29 cellular contexts compared by ENCODE assay signal in the genomic region with DNA sequence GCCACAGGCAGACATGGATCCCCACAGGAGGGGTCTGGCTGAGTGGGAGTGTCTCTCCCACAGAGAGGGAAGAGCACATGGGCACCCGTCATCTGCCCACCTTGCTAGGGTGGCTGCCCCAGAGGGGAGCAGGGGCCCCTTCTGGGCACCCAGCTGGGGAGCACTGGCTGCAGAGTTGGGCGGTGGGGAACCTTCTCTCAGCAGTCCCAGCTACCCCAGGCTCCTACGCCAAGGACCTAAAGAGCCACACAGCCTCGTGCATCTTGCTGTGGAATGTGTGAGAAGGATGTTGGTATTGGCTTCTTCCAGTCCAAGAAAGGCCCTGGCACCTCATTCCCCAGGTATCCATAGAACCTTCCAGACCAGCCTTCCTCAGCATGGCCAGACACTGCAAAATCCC.
"Had no signal": no experiment of that assay in that cellular context is flagged by ENCODE, and none has a peak within 500 bp of the region (broad histone marks: within the 10 kb centered on the region; RNA-seq: fewer than 3 reads in every experiment).

No MANE protein-coding gene starts in this region.

- H3K27me3 ChIP-seq: left lung, neural progenitor cell, neutrophil, right atrium auricular region, right lobe of liver, upper lobe of right lung had no signal

- H3K36me3 Mint-ChIP-seq: immature natural killer cell, mesothelial cell of epicardium, naive B cell, natural killer cell, neural progenitor cell had no signal

- H3K4me3 ChIP-seq: left lung, lung, neural progenitor cell, right atrium auricular region, right lobe of liver, smooth muscle cell, suprapubic skin, thoracic aorta, tibial artery, upper lobe of right lung had no signal

- DNase-seq: hippocampal formation; immature natural killer cell; kidney; mesendoderm; naive B cell; natural killer cell; nephron progenitor cell; occipital lobe; right lobe of liver; stimulated activated CD4-positive, alpha-beta T cell treated with anti-CD3 and anti-CD28 coated beads, Interleukin-12 subunit alpha, Interleukin-12 subunit beta, amount 100 ng/mL, for 4 hours; stimulated activated CD4-positive, alpha-beta T cell treated with anti-CD3 and anti-CD28 coated beads, Interleukin-15, amount 100 ng/mL, for 24 hours; stimulated activated CD4-positive, alpha-beta T cell treated with anti-CD3 and anti-CD28 coated beads, Interleukin-2, amount 100 ng/mL, for 24 hours; stimulated activated CD4-positive, alpha-beta T cell treated with anti-CD3 and anti-CD28 coated beads, Interleukin-4, amount 100 ng/mL, for 1 hour; stimulated activated naive CD4-positive, alpha-beta T cell; tibial artery; trophoblast cell; upper lobe of right lung had no signal

- H3K27ac Mint-ChIP-seq: mesothelial cell of epicardium; natural killer cell; nephron progenitor cell; stimulated activated naive CD8-positive, alpha-beta T cell treated with anti-CD3 and anti-CD28 coated beads, Interleukin-15, Interleukin-2, amounts not matched to agents 100 ng/mL and 50 ng/mL, for 24 hours had no signal

- H3K36me3 ChIP-seq: left lung, neural progenitor cell, neutrophil, right atrium auricular region, right lobe of liver, suprapubic skin, thoracic aorta, tibial artery, upper lobe of right lung had no signal

- ATAC-seq: left colon, left lung, natural killer cell, right lobe of liver, upper lobe of right lung had no signal

- H3K27ac ChIP-seq: left lung, neural progenitor cell, neutrophil, parathyroid adenoma, right lobe of liver, suprapubic skin, thoracic aorta, tibial artery, upper lobe of right lung had no signal

- H3K4me1 Mint-ChIP-seq: immature natural killer cell, mesothelial cell of epicardium, naive B cell, natural killer cell had no signal

- H3K9me3 ChIP-seq: left lung, neutrophil, right atrium auricular region, right lobe of liver, suprapubic skin, thoracic aorta, tibial artery, upper lobe of right lung had no signal

- H3K4me1 ChIP-seq: left lung, neural progenitor cell, parathyroid adenoma, right lobe of liver, suprapubic skin, tibial artery, upper lobe of right lung had no signal

- H3K9me3 Mint-ChIP-seq: immature natural killer cell; natural killer cell; nephron progenitor cell; stimulated activated naive CD8-positive, alpha-beta T cell treated with anti-CD3 and anti-CD28 coated beads, Interleukin-15, Interleukin-2, amounts not matched to agents 100 ng/mL and 50 ng/mL, for 24 hours had no signal

- H3K4me3 Mint-ChIP-seq: mesothelial cell of epicardium; natural killer cell; nephron progenitor cell; stimulated activated naive CD8-positive, alpha-beta T cell treated with anti-CD3 and anti-CD28 coated beads, Interleukin-15, Interleukin-2, amounts not matched to agents 100 ng/mL and 50 ng/mL, for 24 hours had no signal
